Comparison of ENCODE assay signal across 1 cellular context in the genomic region with DNA sequence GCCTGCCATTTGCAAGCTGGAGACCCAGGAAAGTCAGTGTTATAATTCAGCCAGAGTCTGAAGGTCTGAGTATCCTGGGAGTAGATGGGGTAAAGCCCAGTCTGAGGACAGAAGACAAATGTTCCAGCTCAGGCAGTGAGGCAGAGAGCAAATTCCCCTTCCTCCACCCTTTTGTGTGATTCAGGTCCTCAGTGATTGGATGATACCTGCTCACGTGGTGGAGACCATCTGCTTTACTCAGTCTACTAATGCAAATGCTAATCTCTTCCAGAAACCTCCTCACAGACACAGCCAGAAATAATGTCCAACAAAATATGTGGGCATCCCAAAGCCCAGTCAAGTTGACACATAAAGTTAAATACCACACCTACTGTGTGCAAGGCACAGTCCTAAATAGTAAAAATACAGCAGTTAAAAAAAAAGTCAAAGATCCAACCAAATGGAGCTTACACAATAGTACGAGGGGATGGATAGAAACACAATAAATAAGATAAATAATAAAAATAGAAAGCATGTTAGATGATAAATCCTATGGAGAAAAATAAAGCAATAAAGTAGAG.
TF ChIP-seq lines count a peak whose summit lies in the region.

No MANE protein-coding gene starts in this region.

TF ChIP-seq in K562, 482 proteins besides CTCF, POLR2A, EP300 and RAD21:
- TF ChIP-seq ZKSCAN1 (IDR thresholded peaks at IDR 0.05; ENCODE audit: low read depth, low read length), result peak; percentile 71
- peak; percentile 44 for TF ChIP-seq NFYB (IDR thresholded peaks at IDR 0.05; ENCODE audit: extremely low read depth, insufficient read length)
- TF ChIP-seq, protein P1, sequence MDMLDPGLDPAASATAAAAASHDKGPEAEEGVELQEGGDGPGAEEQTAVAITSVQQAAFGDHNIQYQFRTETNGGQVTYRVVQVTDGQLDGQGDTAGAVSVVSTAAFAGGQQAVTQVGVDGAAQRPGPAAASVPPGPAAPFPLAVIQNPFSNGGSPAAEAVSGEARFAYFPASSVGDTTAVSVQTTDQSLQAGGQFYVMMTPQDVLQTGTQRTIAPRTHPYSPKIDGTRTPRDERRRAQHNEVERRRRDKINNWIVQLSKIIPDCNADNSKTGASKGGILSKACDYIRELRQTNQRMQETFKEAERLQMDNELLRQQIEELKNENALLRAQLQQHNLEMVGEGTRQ (CRISPR knock-in tag; IDR thresholded peaks at IDR 0.05), result peak; percentile 93
- TF ChIP-seq BHLHE40 (IDR thresholded peaks at IDR 0.05; ENCODE audit: low read length), result 0 out of 2 replicates have a peak, but pooled peaks have one; percentile 5
- TF ChIP-seq, protein P2, sequence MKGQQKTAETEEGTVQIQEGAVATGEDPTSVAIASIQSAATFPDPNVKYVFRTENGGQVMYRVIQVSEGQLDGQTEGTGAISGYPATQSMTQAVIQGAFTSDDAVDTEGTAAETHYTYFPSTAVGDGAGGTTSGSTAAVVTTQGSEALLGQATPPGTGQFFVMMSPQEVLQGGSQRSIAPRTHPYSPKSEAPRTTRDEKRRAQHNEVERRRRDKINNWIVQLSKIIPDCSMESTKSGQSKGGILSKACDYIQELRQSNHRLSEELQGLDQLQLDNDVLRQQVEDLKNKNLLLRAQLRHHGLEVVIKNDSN (CRISPR knock-in tag; IDR thresholded peaks at IDR 0.05), result peak; percentile 87
- TF ChIP-seq, protein P3, sequence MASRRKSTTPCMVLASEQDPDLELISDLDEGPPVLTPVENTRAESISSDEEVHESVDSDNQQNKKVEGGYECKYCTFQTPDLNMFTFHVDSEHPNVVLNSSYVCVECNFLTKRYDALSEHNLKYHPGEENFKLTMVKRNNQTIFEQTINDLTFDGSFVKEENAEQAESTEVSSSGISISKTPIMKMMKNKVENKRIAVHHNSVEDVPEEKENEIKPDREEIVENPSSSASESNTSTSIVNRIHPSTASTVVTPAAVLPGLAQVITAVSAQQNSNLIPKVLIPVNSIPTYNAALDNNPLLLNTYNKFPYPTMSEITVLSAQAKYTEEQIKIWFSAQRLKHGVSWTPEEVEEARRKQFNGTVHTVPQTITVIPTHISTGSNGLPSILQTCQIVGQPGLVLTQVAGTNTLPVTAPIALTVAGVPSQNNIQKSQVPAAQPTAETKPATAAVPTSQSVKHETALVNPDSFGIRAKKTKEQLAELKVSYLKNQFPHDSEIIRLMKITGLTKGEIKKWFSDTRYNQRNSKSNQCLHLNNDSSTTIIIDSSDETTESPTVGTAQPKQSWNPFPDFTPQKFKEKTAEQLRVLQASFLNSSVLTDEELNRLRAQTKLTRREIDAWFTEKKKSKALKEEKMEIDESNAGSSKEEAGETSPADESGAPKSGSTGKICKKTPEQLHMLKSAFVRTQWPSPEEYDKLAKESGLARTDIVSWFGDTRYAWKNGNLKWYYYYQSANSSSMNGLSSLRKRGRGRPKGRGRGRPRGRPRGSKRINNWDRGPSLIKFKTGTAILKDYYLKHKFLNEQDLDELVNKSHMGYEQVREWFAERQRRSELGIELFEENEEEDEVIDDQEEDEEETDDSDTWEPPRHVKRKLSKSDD (conservative IDR thresholded peaks at IDR 0.05; ENCODE audit: low read length), result no peak
- TF ChIP-seq RAD51 (IDR thresholded peaks at IDR 0.05; ENCODE audit: borderline replicate concordance, low read depth), result peak; percentile 75
- TF ChIP-seq MEF2D (tag; conservative IDR thresholded peaks at IDR 0.05; ENCODE audit: low read depth), result no peak
